Comparison of ENCODE assay signal across 9 cellular contexts in genomic region chr11:3153291-3153861, GRCh38. TPM values are rescaled to one million over a fixed set of nuclear protein-coding genes. Genes with fewer than 3 reads are reported as not detected.
DNase-seq lines count a peak whose midpoint lies in the region; ATAC-seq and FAIRE-seq lines count a peak whose summit lies in the region.
"Had no signal": no experiment of that assay in that cellular context is flagged by ENCODE, and none has a peak within 500 bp of the region (broad histone marks: within the 10 kb centered on the region; RNA-seq: fewer than 3 reads in every experiment).

No MANE protein-coding gene starts in this region.

- peaks cover 54 to 61% of the 10 kb centered on the region in 2 donors for H3K4me1 Mint-ChIP-seq in natural killer cell treated with Interleukin-12 subunit alpha and Interleukin-12 subunit beta and Interleukin-15 and Interleukin-18, amount 100 ng/mL, for 72 hours (ENCODE audit: low read depth in 2 of 2)
- H3K4me1 Mint-ChIP-seq: activated CD4-positive, alpha-beta memory T cell treated with anti-CD3 and anti-CD28 coated beads, Interleukin-2, amount 10 ng/mL, durations not matched to agents 7 days and 5 days had no signal

- H3K27me3 Mint-ChIP-seq in natural killer cell treated with Interleukin-12 subunit alpha and Interleukin-12 subunit beta and Interleukin-15 and Interleukin-18, amount 100 ng/mL, for 72 hours = no peaks in the 10 kb centered on the region
- H3K27me3 Mint-ChIP-seq: activated CD4-positive, alpha-beta memory T cell treated with anti-CD3 and anti-CD28 coated beads, Interleukin-2, amount 10 ng/mL, durations not matched to agents 7 days and 5 days had no signal

- peak; percentile 68 for DNase-seq in RCC 7860 (ENCODE audit: low spot score)
- DNase-seq in fibroblast of peridontal ligament (ENCODE audit: extremely low read depth) = peak; percentile 85
- no peak for DNase-seq in natural killer cell treated with Interleukin-12 subunit alpha and Interleukin-12 subunit beta and Interleukin-15 and Interleukin-18, amount 100 ng/mL, for 72 hours (ENCODE audit: low spot score)
- DNase-seq in stimulated activated naive CD8-positive, alpha-beta T cell treated with anti-CD3 and anti-CD28 coated beads, Interleukin-15, Interleukin-2, amounts not matched to agents 100 U/mL and 50 U/mL, for 24 hours = no peak
- no peak for DNase-seq in NCI-H774 (lab: John Stamatoyannopoulos, UW)
- no peak for DNase-seq in stimulated activated CD4-positive, alpha-beta T cell treated with anti-CD3 and anti-CD28 coated beads, Interleukin-15, amount 100 ng/mL, for 24 hours
- DNase-seq: activated CD4-positive, alpha-beta memory T cell treated with anti-CD3 and anti-CD28 coated beads, Interleukin-2, amount 10 ng/mL, durations not matched to agents 7 days and 5 days had no signal

- 45% methylated on average over 14 of the region's 14 CpGs for WGBS in urinary bladder

- H3K27ac ChIP-seq in urinary bladder (ENCODE audit: low read depth) = peak overlapping the region; percentile 51

- no peak overlapping the region for H3K4me3 ChIP-seq in urinary bladder (ENCODE audit: low read depth, low read length)

- no peaks in the 10 kb centered on the region for H3K36me3 ChIP-seq in urinary bladder (ENCODE audit: insufficient read depth)

- H3K9me3 Mint-ChIP-seq in natural killer cell treated with Interleukin-12 subunit alpha and Interleukin-12 subunit beta and Interleukin-15 and Interleukin-18, amount 100 ng/mL, for 72 hours = no peaks in the 10 kb centered on the region
- H3K9me3 Mint-ChIP-seq: activated CD4-positive, alpha-beta memory T cell treated with anti-CD3 and anti-CD28 coated beads, Interleukin-2, amount 10 ng/mL, durations not matched to agents 7 days and 5 days had no signal

- no peak overlapping the region for H3K4me3 Mint-ChIP-seq in natural killer cell treated with Interleukin-12 subunit alpha and Interleukin-12 subunit beta and Interleukin-15 and Interleukin-18, amount 100 ng/mL, for 72 hours
- H3K4me3 Mint-ChIP-seq: activated CD4-positive, alpha-beta memory T cell treated with anti-CD3 and anti-CD28 coated beads, Interleukin-2, amount 10 ng/mL, durations not matched to agents 7 days and 5 days had no signal

- no peaks in the 10 kb centered on the region for H3K36me3 Mint-ChIP-seq in natural killer cell treated with Interleukin-12 subunit alpha and Interleukin-12 subunit beta and Interleukin-15 and Interleukin-18, amount 100 ng/mL, for 72 hours

- peaks cover 2% of the 10 kb centered on the region for H3K4me1 ChIP-seq in urinary bladder (ENCODE audit: insufficient read depth)

- ATAC-seq in natural killer cell treated with Interleukin-12 subunit alpha and Interleukin-12 subunit beta and Interleukin-15 and Interleukin-18, amount 100 ng/mL, for 72 hours = no peak
- no peak for ATAC-seq in stimulated activated naive CD8-positive, alpha-beta T cell treated with anti-CD3 and anti-CD28 coated beads, Interleukin-15, Interleukin-2, amounts not matched to agents 100 U/mL and 50 U/mL, for 24 hours

- FAIRE-seq in RCC 7860 (lab: Jason Lieb, UNC) = peak; percentile 72
- FAIRE-seq: endothelial cell of umbilical vein had no signal

- H3K27ac Mint-ChIP-seq in natural killer cell treated with Interleukin-12 subunit alpha and Interleukin-12 subunit beta and Interleukin-15 and Interleukin-18, amount 100 ng/mL, for 72 hours = peak overlapping the region; percentile 37 to 75
- H3K27ac Mint-ChIP-seq: activated CD4-positive, alpha-beta memory T cell treated with anti-CD3 and anti-CD28 coated beads, Interleukin-2, amount 10 ng/mL, durations not matched to agents 7 days and 5 days had no signal

RNA-seq across cellular contexts. Expression of gene OSBPL5, which starts 11.7 kb away (rescaled TPM):
- 10 to 100 TPM; 58.3 to 74.6 TPM for total RNA-seq in natural killer cell treated with Interleukin-12 subunit alpha and Interleukin-12 subunit beta and Interleukin-15 and Interleukin-18, amount 100 ng/mL, for 72 hours
- 22.4 TPM for total RNA-seq in urinary bladder
- 40.5 TPM for polyA plus RNA-seq in urinary bladder

Comparison
In these comparisons a context has a peak if more than half of its experiments do, and no peak if none do; other contexts are left out.
1. DNase-seq: peak in RCC 7860 (single experiment) and fibroblast of peridontal ligament (single experiment); none in natural killer cell treated with Interleukin-12 subunit alpha and Interleukin-12 subunit beta and Interleukin-15 and Interleukin-18, amount 100 ng/mL, for 72 hours (single experiment), stimulated activated naive CD8-positive, alpha-beta T cell treated with anti-CD3 and anti-CD28 coated beads, Interleukin-15, Interleukin-2, amounts not matched to agents 100 U/mL and 50 U/mL, for 24 hours (single experiment), NCI-H774 (single experiment) and stimulated activated CD4-positive, alpha-beta T cell treated with anti-CD3 and anti-CD28 coated beads, Interleukin-15, amount 100 ng/mL, for 24 hours (single experiment).